ENCODE assay signal across 1 cellular context in genomic region chr9:137138058-137138697, GRCh38.
TF ChIP-seq lines count a peak whose summit lies in the region.

No MANE protein-coding gene starts in this region.

TF ChIP-seq in A549, 52 proteins besides CTCF, POLR2A, EP300 and RAD21:
- TF ChIP-seq POLR2AphosphoS2 (conservative IDR thresholded peaks at IDR 0.05; ENCODE audit: low read length) (no peak), JUN (IDR thresholded peaks at IDR 0.05) (no peak)
TF ChIP-seq in A549: peak in this region for 0.
